In genomic region chr17:10621397-10621796, GRCh38 we compare ENCODE assay signal across 16 cellular contexts. TPM values are rescaled to one million over a fixed set of nuclear protein-coding genes. Genes with fewer than 3 reads are reported as not detected.
DNase-seq lines count a peak whose midpoint lies in the region; ATAC-seq and TF ChIP-seq lines count a peak whose summit lies in the region.
"Had no signal": no experiment of that assay in that cellular context is flagged by ENCODE, and none has a peak within 500 bp of the region (broad histone marks: within the 10 kb centered on the region; RNA-seq: fewer than 3 reads in every experiment).

No MANE protein-coding gene starts in this region.

- in situ Hi-C loops in mammary epithelial cell (cut with MboI; ENCODE audit: low sequenced_read_pairs in 2 of 2) = loop anchor here in 1 of 2 donors (10.0 kb wide), 1 partner anchor 327 kb away; no protein-coding TSS in a partner anchor

- CTCF ChIA-PET in mammary epithelial cell (lab: Charles Lee; ENCODE audit: low non-redundant PET) = interaction anchor here (0.6 kb wide), 1 partner anchor 291 kb away, joined by 3 read pairs; no protein-coding TSS in a partner anchor

- peaks cover 38% of the 10 kb centered on the region for H3K4me1 ChIP-seq in mammary epithelial cell (ENCODE audit: insufficient read depth, low read length)
- H3K4me1 ChIP-seq in esophagus squamous epithelium = peaks cover 0 to 53% (median 7%) of the 10 kb centered on the region in 3 donors

- no peak overlapping the region for H3K4me3 ChIP-seq in mammary epithelial cell (replicated peaks in 1 of 3; ENCODE audit: insufficient read depth in 1 of 3, low read depth in 2 of 3, low read length in 3 of 3)
- no peak overlapping the region for H3K4me3 ChIP-seq in esophagus squamous epithelium
- H3K4me3 ChIP-seq in skin epidermis = no peak overlapping the region
- H3K4me3 ChIP-seq: GM12878, GM23248 had no signal

- intact Hi-C loops in mammary epithelial cell (cut with micrococcal nuclease) (loop anchor here (5.0 kb wide), 1 partner anchor 1326 kb away; no protein-coding TSS in a partner anchor), esophagus squamous epithelium (cut with DNase I) (no loop called here)

- no TSS peak for BruUV-seq in mammary epithelial cell (replicated peaks; lab: Mats Ljungman, UMichigan)

- TF ChIP-seq CTCF in mammary epithelial cell (conservative IDR thresholded peaks at IDR 0.05 in 1 of 2, IDR thresholded peaks at IDR 0.05 in 1 of 2; ENCODE audit: extremely low read depth in 1 of 2, insufficient read depth in 1 of 2, low read depth in 1 of 2, low read length in 2 of 2) = no peak
- no peak for TF ChIP-seq CTCF in esophagus squamous epithelium (IDR thresholded peaks at IDR 0.05)
- no peak for TF ChIP-seq CTCF in neural crest cell (conservative IDR thresholded peaks at IDR 0.05)

- dilution Hi-C loops in mammary epithelial cell (cut with HindIII; ENCODE audit: low sequenced_read_pairs) = no loop called here

- H3K27ac Mint-ChIP-seq in neural crest cell (ENCODE audit: unreplicated experiment) = peak overlapping the region; percentile 85
- no peak overlapping the region for H3K27ac Mint-ChIP-seq in immature natural killer cell
- H3K27ac Mint-ChIP-seq: B cell; CD4-positive, alpha-beta T cell had no signal

- no peaks in the 10 kb centered on the region for H3K27me3 ChIP-seq in mammary epithelial cell (ENCODE audit: insufficient read depth, low read length)
- H3K27me3 ChIP-seq in esophagus squamous epithelium = no peaks in the 10 kb centered on the region

- no peak overlapping the region for H3K4me3 Mint-ChIP-seq in neural crest cell
- no peak overlapping the region for H3K4me3 Mint-ChIP-seq in immature natural killer cell
- H3K4me3 Mint-ChIP-seq: B cell; CD4-positive, alpha-beta T cell had no signal

- H3K4me1 Mint-ChIP-seq in neural crest cell (peaks cover 5% of the 10 kb centered on the region), immature natural killer cell (no peaks in the 10 kb centered on the region)

- whole genome bisulfite sequencing in mammary epithelial cell (ENCODE audit: low coverage, missing lambda C conversion rate) = 68% methylated on average over 6 of the region's 6 CpGs
- 25 to 75% methylated on average over 5 to 6 of the region's 6 CpGs for WGBS in esophagus squamous epithelium, 2 donors

- H3K9ac ChIP-seq in mammary epithelial cell (ENCODE audit: insufficient read depth, low read length) = no peak overlapping the region
- H3K9ac ChIP-seq: GM23248 had no signal

- no peaks in the 10 kb centered on the region for H3K9me3 ChIP-seq in mammary epithelial cell (replicated peaks; ENCODE audit: insufficient read depth, low read length)
- no peaks in the 10 kb centered on the region for H3K9me3 ChIP-seq in esophagus squamous epithelium

- DNase-seq in mammary epithelial cell = no peak
- no peak for DNase-seq in esophagus squamous epithelium (lab: John Stamatoyannopoulos, UW)
- DNase-seq in neural crest cell (ENCODE audit: low read depth, low spot score) = no peak
- DNase-seq in immature natural killer cell = no peak
- no peak for DNase-seq in activated CD4-positive, CD25-positive, alpha-beta regulatory T cell (lab: John Stamatoyannopoulos, UW)
- DNase-seq in GM03348 (ENCODE audit: low spot score) = no peak
- DNase-seq: C1 segment of cervical spinal cord; Calu3; CD4-positive, alpha-beta T cell; DMS 273 treated with DMSO at 0.1 percent for 48 hours; GM23248 had no signal

- peak overlapping the region; percentile 100 for H3K27ac ChIP-seq in mammary epithelial cell (ENCODE audit: insufficient read depth, low read depth, low read length)
- H3K27ac ChIP-seq in esophagus squamous epithelium = peak overlapping the region in 3 of 4 donors; percentile 30 to 77 (median 66)
- peak overlapping the region in 16 of 21 experiments; percentile 12 to 81 (median 62) for H3K27ac ChIP-seq in skin epidermis
- H3K27ac ChIP-seq: GM23248 had no signal

- H3K79me2 ChIP-seq in mammary epithelial cell (ENCODE audit: insufficient read depth, low read length) = no peaks in the 10 kb centered on the region

- H3K9me3 Mint-ChIP-seq in neural crest cell (no peaks in the 10 kb centered on the region), immature natural killer cell (no peaks in the 10 kb centered on the region)
- H3K9me3 Mint-ChIP-seq: CD4-positive, alpha-beta T cell had no signal

- no peaks in the 10 kb centered on the region for H4K20me1 ChIP-seq in mammary epithelial cell (ENCODE audit: insufficient read depth, low read length)

- H3K36me3 ChIP-seq in mammary epithelial cell (ENCODE audit: insufficient read depth, low read length) (no peaks in the 10 kb centered on the region), esophagus squamous epithelium (no peaks in the 10 kb centered on the region)

- ATAC-seq in GM19351 (IDR thresholded peaks at IDR 0.05; ENCODE audit: unreplicated experiment) = no peak
- ATAC-seq: GM12878, HepG2 had no signal

- H3K36me3 Mint-ChIP-seq in neural crest cell (ENCODE audit: low read depth) (no peaks in the 10 kb centered on the region), immature natural killer cell (no peaks in the 10 kb centered on the region)

- no peak for TF ChIP-seq POLR2A in esophagus squamous epithelium (IDR thresholded peaks at IDR 0.05)

- peak overlapping the region; percentile 95 for H2AFZ ChIP-seq in mammary epithelial cell (ENCODE audit: low read depth, low read length)
- H2AFZ ChIP-seq: GM23248 had no signal

- no peaks in the 10 kb centered on the region for H3K27me3 Mint-ChIP-seq in neural crest cell (ENCODE audit: low read depth)
- peaks cover 0 to 6% (median 2%) of the 10 kb centered on the region in 3 donors for H3K27me3 Mint-ChIP-seq in immature natural killer cell (ENCODE audit: low read depth in 3 of 3)
- H3K27me3 Mint-ChIP-seq: B cell had no signal

- H3K4me2 ChIP-seq in mammary epithelial cell (ENCODE audit: insufficient read depth, low read depth, low read length) = no peak overlapping the region

RNA-seq across cellular contexts. Expression of gene MYH3, which starts 35.7 kb away (rescaled TPM):
- total RNA-seq in mammary epithelial cell (1 to 10 TPM in 1 of 2 donors, under 1 TPM in 1; 0.17 to 1.6 TPM), esophagus squamous epithelium (1 to 10 TPM in 2 of 4 donors, under 1 TPM in 1, not detected in 1; 0.64 to 1.6 (median 1.5) TPM), neural crest cell (3.6 and 3.8 TPM in 2 replicates)
- polyA plus RNA-seq in mammary epithelial cell (0.63 TPM), immature natural killer cell (1 to 10 TPM in 1 of 3 donors, under 1 TPM in 1, not detected in 1; 0.39 to 1.6 TPM)
- polyA minus RNA-seq in mammary epithelial cell = not detected
